Comparison of ENCODE assay signal across 20 cellular contexts in the genomic region with DNA sequence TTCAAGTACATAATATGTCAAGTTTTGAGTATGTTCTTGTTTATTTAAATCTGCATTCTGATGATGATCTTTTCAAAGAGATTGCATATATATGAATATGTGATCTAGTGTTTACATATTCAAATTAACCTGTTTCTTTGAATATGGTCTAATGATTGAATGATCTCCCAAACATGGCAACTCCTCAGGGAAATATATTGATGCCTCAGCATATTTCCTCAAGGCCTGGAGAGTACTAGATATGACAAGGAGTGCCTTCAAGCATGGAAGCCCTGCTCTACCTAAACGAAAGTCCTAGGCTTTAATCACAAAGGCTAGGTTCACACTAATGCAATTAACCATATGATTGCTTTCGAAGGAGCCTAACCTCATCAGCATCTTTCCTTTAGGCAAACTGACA.
"Had no signal": no experiment of that assay in that cellular context is flagged by ENCODE, and none has a peak within 500 bp of the region (broad histone marks: within the 10 kb centered on the region; RNA-seq: fewer than 3 reads in every experiment).

No MANE protein-coding gene starts in this region.

- DNase-seq: activated B cell treated with CpG ODN at 0.5 μM for 24 hours; activated CD4-positive, alpha-beta memory T cell treated with anti-CD3 and anti-CD28 coated beads, Interleukin-2, amount 10 ng/mL, durations not matched to agents 7 days and 5 days; activated CD4-positive, alpha-beta T cell treated with anti-CD3 and anti-CD28 coated beads for 4 hours; activated naive CD4-positive, alpha-beta T cell treated with anti-CD3 and anti-CD28 coated beads for 36 hours; activated T-cell treated with anti-CD3 and anti-CD28 coated beads, Interleukin-2, amount 50 U/mL, for 1 hour; anterior cingulate cortex; cortex of kidney; effector CD4-positive, alpha-beta T cell; gastrocnemius medialis; heart right ventricle; kidney glomerular epithelial cell; mesendoderm; natural killer cell; nucleus accumbens; posterior cingulate gyrus; spleen; stimulated activated naive B cell treated with anti-CD40 and anti-IgM and Interleukin-4, amounts not matched to agents 10 μg/mL and 1 μg/mL and 100 μg/mL, for 72 hours; tibial artery had no signal

- H3K36me3 Mint-ChIP-seq: natural killer cell; stimulated activated naive B cell treated with anti-CD40 and anti-IgM and Interleukin-4, amounts not matched to agents 10 μg/mL and 1 μg/mL and 100 μg/mL, for 72 hours had no signal

- H3K4me1 Mint-ChIP-seq: activated B cell treated with CpG ODN at 0.5 μM for 24 hours; activated CD4-positive, alpha-beta memory T cell treated with anti-CD3 and anti-CD28 coated beads, Interleukin-2, amount 10 ng/mL, durations not matched to agents 7 days and 5 days; activated T-helper 17 cell treated with anti-CD3 and anti-CD28 coated beads, Interleukin-2, amount 50 U/mL, for 72 hours; natural killer cell; stimulated activated naive B cell treated with anti-CD40 and anti-IgM and Interleukin-4, amounts not matched to agents 10 μg/mL and 1 μg/mL and 100 μg/mL, for 72 hours had no signal

- H3K27me3 Mint-ChIP-seq: activated B cell treated with CpG ODN at 0.5 μM for 24 hours; activated CD4-positive, alpha-beta memory T cell treated with anti-CD3 and anti-CD28 coated beads, Interleukin-2, amount 10 ng/mL, durations not matched to agents 7 days and 5 days; activated T-helper 17 cell treated with anti-CD3 and anti-CD28 coated beads, Interleukin-2, amount 50 U/mL, for 72 hours; stimulated activated naive B cell treated with anti-CD40 and anti-IgM and Interleukin-4, amounts not matched to agents 10 μg/mL and 1 μg/mL and 100 μg/mL, for 72 hours had no signal

- H3K4me3 Mint-ChIP-seq: activated B cell treated with CpG ODN at 0.5 μM for 24 hours; activated CD4-positive, alpha-beta memory T cell treated with anti-CD3 and anti-CD28 coated beads, Interleukin-2, amount 10 ng/mL, durations not matched to agents 7 days and 5 days; activated naive CD4-positive, alpha-beta T cell treated with anti-CD3 and anti-CD28 coated beads for 36 hours; activated T-helper 17 cell treated with anti-CD3 and anti-CD28 coated beads, Interleukin-2, amount 50 U/mL, for 72 hours; natural killer cell; stimulated activated naive B cell treated with anti-CD40 and anti-IgM and Interleukin-4, amounts not matched to agents 10 μg/mL and 1 μg/mL and 100 μg/mL, for 72 hours; T-helper 2 cell treated with Interferon-gamma antibody and Interleukin-4, amounts not matched to agents 5 μg/mL and 100 μg/mL, for 36 hours had no signal

- H3K27ac Mint-ChIP-seq: activated B cell treated with CpG ODN at 0.5 μM for 24 hours; activated CD4-positive, alpha-beta memory T cell treated with anti-CD3 and anti-CD28 coated beads, Interleukin-2, amount 10 ng/mL, durations not matched to agents 7 days and 5 days; activated naive CD4-positive, alpha-beta T cell treated with anti-CD3 and anti-CD28 coated beads for 36 hours; activated T-helper 17 cell treated with anti-CD3 and anti-CD28 coated beads, Interleukin-2, amount 50 U/mL, for 72 hours; natural killer cell; stimulated activated naive B cell treated with anti-CD40 and anti-IgM and Interleukin-4, amounts not matched to agents 10 μg/mL and 1 μg/mL and 100 μg/mL, for 72 hours; T-helper 2 cell treated with Interferon-gamma antibody and Interleukin-4, amounts not matched to agents 5 μg/mL and 100 μg/mL, for 36 hours had no signal

- H3K9me3 Mint-ChIP-seq: activated B cell treated with CpG ODN at 0.5 μM for 24 hours; activated CD4-positive, alpha-beta memory T cell treated with anti-CD3 and anti-CD28 coated beads, Interleukin-2, amount 10 ng/mL, durations not matched to agents 7 days and 5 days; activated T-helper 17 cell treated with anti-CD3 and anti-CD28 coated beads, Interleukin-2, amount 50 U/mL, for 72 hours; T-helper 2 cell treated with Interferon-gamma antibody and Interleukin-4, amounts not matched to agents 5 μg/mL and 100 μg/mL, for 36 hours had no signal

- ATAC-seq: activated T-helper 17 cell treated with anti-CD3 and anti-CD28 coated beads, Interleukin-2, amount 50 U/mL, for 72 hours; gastrocnemius medialis; heart right ventricle; natural killer cell; stimulated activated naive B cell treated with anti-CD40 and anti-IgM and Interleukin-4, amounts not matched to agents 10 μg/mL and 1 μg/mL and 100 μg/mL, for 72 hours had no signal
